Comparison of ENCODE assay signal across 1 cellular context in the genomic region with DNA sequence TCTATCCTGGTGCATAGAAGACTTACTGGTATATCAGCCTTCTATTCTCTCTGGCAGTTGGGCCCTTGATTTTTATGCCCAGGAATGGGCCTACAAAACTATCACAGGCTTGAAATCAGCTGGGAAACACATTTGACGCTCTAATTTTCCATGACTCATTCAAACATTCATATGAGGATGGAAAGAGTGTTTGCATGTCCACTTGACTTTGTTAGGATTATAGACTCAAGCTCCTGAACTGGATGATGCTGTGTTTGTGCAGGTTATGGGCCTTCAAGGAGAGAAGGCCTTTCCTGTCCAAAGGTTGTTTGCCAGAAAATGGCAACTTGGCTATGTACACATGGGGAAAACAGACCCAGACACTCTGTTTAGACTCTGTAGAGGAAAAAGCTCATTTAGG.
A peak's percentile ranks its signal among the peaks of the same experiment; 100 is the strongest.
TF ChIP-seq lines count a peak whose summit lies in the region.

No MANE protein-coding gene starts in this region.

TF ChIP-seq in HepG2, 621 proteins besides CTCF, POLR2A, EP300 and RAD21 (continued from another document and continues in another):
- TF ChIP-seq, protein P1, sequence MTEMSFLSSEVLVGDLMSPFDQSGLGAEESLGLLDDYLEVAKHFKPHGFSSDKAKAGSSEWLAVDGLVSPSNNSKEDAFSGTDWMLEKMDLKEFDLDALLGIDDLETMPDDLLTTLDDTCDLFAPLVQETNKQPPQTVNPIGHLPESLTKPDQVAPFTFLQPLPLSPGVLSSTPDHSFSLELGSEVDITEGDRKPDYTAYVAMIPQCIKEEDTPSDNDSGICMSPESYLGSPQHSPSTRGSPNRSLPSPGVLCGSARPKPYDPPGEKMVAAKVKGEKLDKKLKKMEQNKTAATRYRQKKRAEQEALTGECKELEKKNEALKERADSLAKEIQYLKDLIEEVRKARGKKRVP (CRISPR knock-in tag; IDR thresholded peaks at IDR 0.05) = no peak
- TF ChIP-seq ZIK1 (CRISPR knock-in tag; IDR thresholded peaks at IDR 0.05; ENCODE audit: borderline replicate concordance, low read depth) (no peak), ZNF230 (CRISPR knock-in tag; IDR thresholded peaks at IDR 0.05) (no peak), ZNF841 (CRISPR knock-in tag; IDR thresholded peaks at IDR 0.05; ENCODE audit: borderline replicate concordance) (no peak), NR3C1 (CRISPR knock-in tag; IDR thresholded peaks at IDR 0.05) (no peak), ZNF619 (CRISPR knock-in tag; IDR thresholded peaks at IDR 0.05) (no peak), ZFY (CRISPR knock-in tag; IDR thresholded peaks at IDR 0.05) (peak; percentile 77; the same call in 1 of the 2 replicates), ZNF317 (CRISPR knock-in tag; IDR thresholded peaks at IDR 0.05) (no peak), LCORL (IDR thresholded peaks at IDR 0.05) (no peak; the same call in 1 of the 2 replicates), LCORL (CRISPR knock-in tag; IDR thresholded peaks at IDR 0.05) (no peak), FOXM1 (CRISPR knock-in tag; IDR thresholded peaks at IDR 0.05) (no peak), NCOA5 (CRISPR knock-in tag; IDR thresholded peaks at IDR 0.05) (no peak), ZNF703 (CRISPR knock-in tag; IDR thresholded peaks at IDR 0.05; ENCODE audit: borderline replicate concordance) (no peak), SAFB2 (CRISPR knock-in tag; IDR thresholded peaks at IDR 0.05; ENCODE audit: borderline replicate concordance, low read depth) (no peak), ZNF484 (CRISPR knock-in tag; IDR thresholded peaks at IDR 0.05; ENCODE audit: borderline replicate concordance, low read depth) (no peak), ATF7 (IDR thresholded peaks at IDR 0.05) (0 out of 2 replicates have a peak, but pooled peaks have one; percentile 3), ATF7 (CRISPR knock-in tag; IDR thresholded peaks at IDR 0.05) (no peak), RFX1 (IDR thresholded peaks at IDR 0.05) (no peak), SIN3A (IDR thresholded peaks at IDR 0.05; ENCODE audit: borderline replicate concordance, low read depth, low read length) (no peak)
- TF ChIP-seq, protein P2, sequence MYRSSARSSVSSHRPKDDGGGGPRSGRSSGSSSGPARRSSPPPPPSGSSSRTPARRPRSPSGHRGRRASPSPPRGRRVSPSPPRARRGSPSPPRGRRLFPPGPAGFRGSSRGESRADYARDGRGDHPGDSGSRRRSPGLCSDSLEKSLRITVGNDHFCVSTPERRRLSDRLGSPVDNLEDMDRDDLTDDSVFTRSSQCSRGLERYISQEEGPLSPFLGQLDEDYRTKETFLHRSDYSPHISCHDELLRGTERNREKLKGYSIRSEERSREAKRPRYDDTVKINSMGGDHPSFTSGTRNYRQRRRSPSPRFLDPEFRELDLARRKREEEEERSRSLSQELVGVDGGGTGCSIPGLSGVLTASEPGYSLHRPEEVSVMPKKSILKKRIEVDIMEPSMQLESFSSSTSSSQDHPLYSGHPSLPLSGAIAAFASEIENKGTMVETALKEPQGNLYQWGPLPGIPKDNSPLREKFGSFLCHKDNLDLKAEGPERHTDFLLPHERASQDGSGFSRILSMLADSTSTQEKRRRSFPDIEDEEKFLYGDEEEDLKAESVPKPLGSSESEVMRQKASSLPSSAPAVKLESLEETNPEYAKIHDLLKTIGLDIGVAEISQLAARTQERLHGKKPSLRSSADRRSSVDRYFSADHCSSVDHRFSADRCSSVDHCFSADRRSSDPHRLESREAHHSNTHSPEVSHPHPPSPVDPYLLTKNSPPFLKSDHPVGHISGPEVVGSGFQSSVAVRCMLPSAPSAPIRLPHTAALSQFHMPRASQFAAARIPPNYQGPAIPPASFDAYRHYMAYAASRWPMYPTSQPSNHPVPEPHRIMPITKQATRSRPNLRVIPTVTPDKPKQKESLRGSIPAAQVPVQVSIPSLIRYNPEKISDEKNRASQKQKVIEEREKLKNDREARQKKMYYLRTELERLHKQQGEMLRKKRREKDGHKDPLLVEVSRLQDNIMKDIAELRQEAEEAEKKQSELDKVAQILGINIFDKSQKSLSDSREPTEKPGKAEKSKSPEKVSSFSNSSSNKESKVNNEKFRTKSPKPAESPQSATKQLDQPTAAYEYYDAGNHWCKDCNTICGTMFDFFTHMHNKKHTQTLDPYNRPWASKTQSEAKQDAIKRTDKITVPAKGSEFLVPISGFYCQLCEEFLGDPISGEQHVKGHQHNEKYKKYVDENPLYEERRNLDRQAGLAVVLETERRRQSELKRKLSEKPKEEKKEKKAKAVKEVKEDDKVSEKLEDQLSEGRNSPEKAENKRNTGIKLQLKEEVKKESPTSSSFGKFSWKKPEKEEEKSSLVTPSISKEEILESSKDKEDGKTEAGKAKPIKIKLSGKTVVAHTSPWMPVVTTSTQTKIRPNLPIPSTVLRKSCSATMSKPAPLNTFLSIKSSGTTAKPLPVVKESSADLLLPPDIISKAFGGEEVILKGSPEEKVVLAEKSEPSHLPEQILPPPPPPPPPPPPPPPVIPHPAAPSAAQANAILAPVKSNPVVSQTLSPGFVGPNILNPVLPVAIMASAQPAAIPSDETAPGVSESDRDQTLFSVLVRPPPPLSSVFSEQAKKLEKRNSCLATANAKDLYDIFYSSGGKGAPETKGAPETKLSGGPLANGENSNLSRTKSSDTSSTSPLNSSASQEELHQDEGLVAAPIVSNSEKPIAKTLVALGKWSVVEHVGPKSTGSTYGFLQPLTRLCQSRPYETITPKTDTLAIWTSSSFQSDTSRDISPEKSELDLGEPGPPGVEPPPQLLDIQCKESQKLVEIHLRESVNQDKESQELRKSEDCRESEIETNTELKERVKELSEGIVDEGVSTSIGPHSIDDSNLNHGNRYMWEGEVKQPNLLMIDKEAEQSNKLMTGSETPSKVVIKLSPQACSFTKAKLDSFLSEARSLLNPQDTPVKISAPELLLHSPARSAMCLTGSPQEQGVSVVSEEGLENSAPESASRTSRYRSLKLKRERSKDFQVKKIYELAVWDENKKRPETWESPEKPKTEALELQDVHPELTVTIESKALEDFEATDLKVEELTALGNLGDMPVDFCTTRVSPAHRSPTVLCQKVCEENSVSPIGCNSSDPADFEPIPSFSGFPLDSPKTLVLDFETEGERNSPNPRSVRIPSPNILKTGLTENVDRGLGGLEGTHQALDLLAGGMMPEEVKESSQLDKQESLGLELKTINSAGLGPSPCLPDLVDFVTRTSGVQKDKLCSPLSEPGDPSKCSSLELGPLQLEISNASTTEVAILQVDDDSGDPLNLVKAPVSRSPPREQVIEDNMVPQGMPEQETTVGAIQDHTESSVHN (CRISPR knock-in tag; IDR thresholded peaks at IDR 0.05) = no peak
- TF ChIP-seq, protein P3, sequence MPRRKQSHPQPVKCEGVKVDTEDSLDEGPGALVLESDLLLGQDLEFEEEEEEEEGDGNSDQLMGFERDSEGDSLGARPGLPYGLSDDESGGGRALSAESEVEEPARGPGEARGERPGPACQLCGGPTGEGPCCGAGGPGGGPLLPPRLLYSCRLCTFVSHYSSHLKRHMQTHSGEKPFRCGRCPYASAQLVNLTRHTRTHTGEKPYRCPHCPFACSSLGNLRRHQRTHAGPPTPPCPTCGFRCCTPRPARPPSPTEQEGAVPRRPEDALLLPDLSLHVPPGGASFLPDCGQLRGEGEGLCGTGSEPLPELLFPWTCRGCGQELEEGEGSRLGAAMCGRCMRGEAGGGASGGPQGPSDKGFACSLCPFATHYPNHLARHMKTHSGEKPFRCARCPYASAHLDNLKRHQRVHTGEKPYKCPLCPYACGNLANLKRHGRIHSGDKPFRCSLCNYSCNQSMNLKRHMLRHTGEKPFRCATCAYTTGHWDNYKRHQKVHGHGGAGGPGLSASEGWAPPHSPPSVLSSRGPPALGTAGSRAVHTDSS (CRISPR knock-in tag; conservative IDR thresholded peaks at IDR 0.05) = no peak
- TF ChIP-seq, protein P4, sequence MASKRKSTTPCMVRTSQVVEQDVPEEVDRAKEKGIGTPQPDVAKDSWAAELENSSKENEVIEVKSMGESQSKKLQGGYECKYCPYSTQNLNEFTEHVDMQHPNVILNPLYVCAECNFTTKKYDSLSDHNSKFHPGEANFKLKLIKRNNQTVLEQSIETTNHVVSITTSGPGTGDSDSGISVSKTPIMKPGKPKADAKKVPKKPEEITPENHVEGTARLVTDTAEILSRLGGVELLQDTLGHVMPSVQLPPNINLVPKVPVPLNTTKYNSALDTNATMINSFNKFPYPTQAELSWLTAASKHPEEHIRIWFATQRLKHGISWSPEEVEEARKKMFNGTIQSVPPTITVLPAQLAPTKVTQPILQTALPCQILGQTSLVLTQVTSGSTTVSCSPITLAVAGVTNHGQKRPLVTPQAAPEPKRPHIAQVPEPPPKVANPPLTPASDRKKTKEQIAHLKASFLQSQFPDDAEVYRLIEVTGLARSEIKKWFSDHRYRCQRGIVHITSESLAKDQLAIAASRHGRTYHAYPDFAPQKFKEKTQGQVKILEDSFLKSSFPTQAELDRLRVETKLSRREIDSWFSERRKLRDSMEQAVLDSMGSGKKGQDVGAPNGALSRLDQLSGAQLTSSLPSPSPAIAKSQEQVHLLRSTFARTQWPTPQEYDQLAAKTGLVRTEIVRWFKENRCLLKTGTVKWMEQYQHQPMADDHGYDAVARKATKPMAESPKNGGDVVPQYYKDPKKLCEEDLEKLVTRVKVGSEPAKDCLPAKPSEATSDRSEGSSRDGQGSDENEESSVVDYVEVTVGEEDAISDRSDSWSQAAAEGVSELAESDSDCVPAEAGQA (IDR thresholded peaks at IDR 0.05; ENCODE audit: low read depth) = 0 out of 2 replicates have a peak, but pooled peaks have one; percentile 59
- TF ChIP-seq, protein P4 (CRISPR knock-in tag; IDR thresholded peaks at IDR 0.05; ENCODE audit: borderline replicate concordance) = no peak
- TF ChIP-seq, protein P5, sequence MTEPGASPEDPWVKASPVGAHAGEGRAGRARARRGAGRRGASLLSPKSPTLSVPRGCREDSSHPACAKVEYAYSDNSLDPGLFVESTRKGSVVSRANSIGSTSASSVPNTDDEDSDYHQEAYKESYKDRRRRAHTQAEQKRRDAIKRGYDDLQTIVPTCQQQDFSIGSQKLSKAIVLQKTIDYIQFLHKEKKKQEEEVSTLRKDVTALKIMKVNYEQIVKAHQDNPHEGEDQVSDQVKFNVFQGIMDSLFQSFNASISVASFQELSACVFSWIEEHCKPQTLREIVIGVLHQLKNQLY (CRISPR knock-in tag; IDR thresholded peaks at IDR 0.05) = no peak
- TF ChIP-seq, protein P6, sequence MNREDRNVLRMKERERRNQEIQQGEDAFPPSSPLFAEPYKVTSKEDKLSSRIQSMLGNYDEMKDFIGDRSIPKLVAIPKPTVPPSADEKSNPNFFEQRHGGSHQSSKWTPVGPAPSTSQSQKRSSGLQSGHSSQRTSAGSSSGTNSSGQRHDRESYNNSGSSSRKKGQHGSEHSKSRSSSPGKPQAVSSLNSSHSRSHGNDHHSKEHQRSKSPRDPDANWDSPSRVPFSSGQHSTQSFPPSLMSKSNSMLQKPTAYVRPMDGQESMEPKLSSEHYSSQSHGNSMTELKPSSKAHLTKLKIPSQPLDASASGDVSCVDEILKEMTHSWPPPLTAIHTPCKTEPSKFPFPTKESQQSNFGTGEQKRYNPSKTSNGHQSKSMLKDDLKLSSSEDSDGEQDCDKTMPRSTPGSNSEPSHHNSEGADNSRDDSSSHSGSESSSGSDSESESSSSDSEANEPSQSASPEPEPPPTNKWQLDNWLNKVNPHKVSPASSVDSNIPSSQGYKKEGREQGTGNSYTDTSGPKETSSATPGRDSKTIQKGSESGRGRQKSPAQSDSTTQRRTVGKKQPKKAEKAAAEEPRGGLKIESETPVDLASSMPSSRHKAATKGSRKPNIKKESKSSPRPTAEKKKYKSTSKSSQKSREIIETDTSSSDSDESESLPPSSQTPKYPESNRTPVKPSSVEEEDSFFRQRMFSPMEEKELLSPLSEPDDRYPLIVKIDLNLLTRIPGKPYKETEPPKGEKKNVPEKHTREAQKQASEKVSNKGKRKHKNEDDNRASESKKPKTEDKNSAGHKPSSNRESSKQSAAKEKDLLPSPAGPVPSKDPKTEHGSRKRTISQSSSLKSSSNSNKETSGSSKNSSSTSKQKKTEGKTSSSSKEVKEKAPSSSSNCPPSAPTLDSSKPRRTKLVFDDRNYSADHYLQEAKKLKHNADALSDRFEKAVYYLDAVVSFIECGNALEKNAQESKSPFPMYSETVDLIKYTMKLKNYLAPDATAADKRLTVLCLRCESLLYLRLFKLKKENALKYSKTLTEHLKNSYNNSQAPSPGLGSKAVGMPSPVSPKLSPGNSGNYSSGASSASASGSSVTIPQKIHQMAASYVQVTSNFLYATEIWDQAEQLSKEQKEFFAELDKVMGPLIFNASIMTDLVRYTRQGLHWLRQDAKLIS (CRISPR knock-in tag; IDR thresholded peaks at IDR 0.05) = no peak
- TF ChIP-seq, protein P7, sequence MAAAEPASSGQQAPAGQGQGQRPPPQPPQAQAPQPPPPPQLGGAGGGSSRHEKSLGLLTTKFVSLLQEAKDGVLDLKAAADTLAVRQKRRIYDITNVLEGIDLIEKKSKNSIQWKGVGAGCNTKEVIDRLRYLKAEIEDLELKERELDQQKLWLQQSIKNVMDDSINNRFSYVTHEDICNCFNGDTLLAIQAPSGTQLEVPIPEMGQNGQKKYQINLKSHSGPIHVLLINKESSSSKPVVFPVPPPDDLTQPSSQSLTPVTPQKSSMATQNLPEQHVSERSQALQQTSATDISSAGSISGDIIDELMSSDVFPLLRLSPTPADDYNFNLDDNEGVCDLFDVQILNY (CRISPR knock-in tag; conservative IDR thresholded peaks at IDR 0.05) = no peak
- TF ChIP-seq, protein P8, sequence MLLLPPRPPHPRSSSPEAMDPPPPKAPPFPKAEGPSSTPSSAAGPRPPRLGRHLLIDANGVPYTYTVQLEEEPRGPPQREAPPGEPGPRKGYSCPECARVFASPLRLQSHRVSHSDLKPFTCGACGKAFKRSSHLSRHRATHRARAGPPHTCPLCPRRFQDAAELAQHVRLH (CRISPR knock-in tag; IDR thresholded peaks at IDR 0.05; ENCODE audit: borderline replicate concordance, low read depth) = no peak
- TF ChIP-seq, protein P9, sequence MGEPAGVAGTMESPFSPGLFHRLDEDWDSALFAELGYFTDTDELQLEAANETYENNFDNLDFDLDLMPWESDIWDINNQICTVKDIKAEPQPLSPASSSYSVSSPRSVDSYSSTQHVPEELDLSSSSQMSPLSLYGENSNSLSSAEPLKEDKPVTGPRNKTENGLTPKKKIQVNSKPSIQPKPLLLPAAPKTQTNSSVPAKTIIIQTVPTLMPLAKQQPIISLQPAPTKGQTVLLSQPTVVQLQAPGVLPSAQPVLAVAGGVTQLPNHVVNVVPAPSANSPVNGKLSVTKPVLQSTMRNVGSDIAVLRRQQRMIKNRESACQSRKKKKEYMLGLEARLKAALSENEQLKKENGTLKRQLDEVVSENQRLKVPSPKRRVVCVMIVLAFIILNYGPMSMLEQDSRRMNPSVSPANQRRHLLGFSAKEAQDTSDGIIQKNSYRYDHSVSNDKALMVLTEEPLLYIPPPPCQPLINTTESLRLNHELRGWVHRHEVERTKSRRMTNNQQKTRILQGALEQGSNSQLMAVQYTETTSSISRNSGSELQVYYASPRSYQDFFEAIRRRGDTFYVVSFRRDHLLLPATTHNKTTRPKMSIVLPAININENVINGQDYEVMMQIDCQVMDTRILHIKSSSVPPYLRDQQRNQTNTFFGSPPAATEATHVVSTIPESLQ (CRISPR knock-in tag; conservative IDR thresholded peaks at IDR 0.05) = no peak
